ENCODE assay signal across 10 cellular contexts in the genomic region with DNA sequence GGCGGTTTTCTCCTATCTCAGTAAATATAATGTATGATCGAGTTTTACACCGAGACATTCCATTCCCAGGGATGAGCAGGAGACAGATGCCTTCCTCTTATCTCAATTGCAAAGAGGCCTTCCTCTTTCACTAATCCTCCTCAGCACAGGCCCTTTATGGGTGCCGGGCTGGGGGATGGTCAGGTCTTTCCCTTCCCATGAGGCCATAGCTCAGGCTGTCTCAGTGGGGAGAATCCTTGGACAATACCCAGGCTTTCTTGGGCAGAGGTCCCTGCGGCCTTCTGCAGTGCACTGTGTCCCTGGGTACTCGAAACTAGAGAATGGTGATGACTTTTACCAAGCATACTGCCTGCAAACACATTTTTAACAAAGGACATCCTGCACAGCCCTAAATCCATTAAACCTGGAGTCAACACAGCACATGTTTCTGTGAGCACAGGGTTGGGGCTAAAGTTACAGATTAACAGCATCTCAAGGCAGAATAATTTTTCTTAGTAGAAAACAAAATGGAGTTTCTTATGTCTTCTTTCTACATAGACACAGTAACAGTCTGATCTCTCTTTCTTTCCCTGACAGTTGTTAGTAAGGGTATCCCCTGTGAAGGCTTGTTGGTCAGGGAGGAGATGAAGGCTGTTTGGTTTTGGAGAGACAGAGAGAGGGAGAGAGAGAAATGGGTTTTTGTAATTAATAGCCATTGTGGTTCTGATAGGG. TPM values are rescaled to one million over a fixed set of nuclear protein-coding genes. Genes with fewer than 3 reads are reported as not detected.
"Had no signal": no experiment of that assay in that cellular context is flagged by ENCODE, and none has a peak within 500 bp of the region (broad histone marks: within the 10 kb centered on the region; RNA-seq: fewer than 3 reads in every experiment).

No MANE protein-coding gene starts in this region.

RNA-seq across cellular contexts. Expression of a gene that starts 39.4 kb away (rescaled TPM):
- total RNA-seq: activated B cell treated with CpG ODN at 0.5 μM for 24 hours; activated CD4-positive, alpha-beta memory T cell treated with anti-CD3 and anti-CD28 coated beads for 36 hours; activated naive CD4-positive, alpha-beta T cell treated with anti-CD3 and anti-CD28 coated beads for 36 hours; activated naive CD4-positive, alpha-beta T cell treated with anti-CD3 and anti-CD28 coated beads, Interleukin-2, amount 50 U/mL, for 72 hours; activated T-cell treated with anti-CD3 and anti-CD28 coated beads, Interleukin-2, amount 50 U/mL, for 4 hours; activated T-helper 1 cell treated with anti-CD3 and anti-CD28 coated beads, Interleukin-12 subunit alpha, Interleukin-12 subunit beta, Interleukin-2, Interleukin-4 antibody, amounts not matched to agents 30 ng/mL and 10 ng/mL and 1 ng/mL, durations not matched to agents 14 hours and 24 hours and 36 hours; bronchial epithelial cell; NCI-H460; RPMI7951 had no signal
- polyA plus RNA-seq: IgD-negative memory B cell had no signal

RNA-seq across cellular contexts. Expression of a gene that starts 51.2 kb away (rescaled TPM):
- total RNA-seq: activated B cell treated with CpG ODN at 0.5 μM for 24 hours; activated CD4-positive, alpha-beta memory T cell treated with anti-CD3 and anti-CD28 coated beads for 36 hours; activated naive CD4-positive, alpha-beta T cell treated with anti-CD3 and anti-CD28 coated beads for 36 hours; activated naive CD4-positive, alpha-beta T cell treated with anti-CD3 and anti-CD28 coated beads, Interleukin-2, amount 50 U/mL, for 72 hours; activated T-helper 1 cell treated with anti-CD3 and anti-CD28 coated beads, Interleukin-12 subunit alpha, Interleukin-12 subunit beta, Interleukin-2, Interleukin-4 antibody, amounts not matched to agents 30 ng/mL and 10 ng/mL and 1 ng/mL, durations not matched to agents 14 hours and 24 hours and 36 hours; bronchial epithelial cell; NCI-H460; RPMI7951 had no signal
- polyA plus RNA-seq: IgD-negative memory B cell had no signal
